15 cellular contexts compared by ENCODE assay signal in genomic region chr16:56469748-56470147, GRCh38. TPM values are rescaled to one million over a fixed set of nuclear protein-coding genes. Genes with fewer than 3 reads are reported as not detected.
DNase-seq lines count a peak whose midpoint lies in the region; ATAC-seq and TF ChIP-seq lines count a peak whose summit lies in the region.
"Had no signal": no experiment of that assay in that cellular context is flagged by ENCODE, and none has a peak within 500 bp of the region (broad histone marks: within the 10 kb centered on the region; RNA-seq: fewer than 3 reads in every experiment).

No MANE protein-coding gene starts in this region.

- peaks cover 65% of the 10 kb centered on the region for H3K36me3 ChIP-seq in PC-9 (ENCODE audit: low read depth)
- H3K36me3 ChIP-seq in esophagus squamous epithelium: peaks cover 1 to 100% (median 43%) of the 10 kb centered on the region in 3 donors
- peaks cover 48% of the 10 kb centered on the region for H3K36me3 ChIP-seq in smooth muscle cell (ENCODE audit: low read depth)
- H3K36me3 ChIP-seq in Karpas-422 (ENCODE audit: insufficient read depth, low read length): peaks cover 68% of the 10 kb centered on the region

- ATAC-seq in GM21576 (IDR thresholded peaks at IDR 0.05; ENCODE audit: unreplicated experiment): no peak
- ATAC-seq: CD8-positive, alpha-beta T cell; GM23338 had no signal

- H4K20me1 ChIP-seq in PC-9 (ENCODE audit: insufficient read depth) (0 out of 2 replicates have a peak, but pooled peaks cover 8% of the 10 kb centered on the region), smooth muscle cell (ENCODE audit: low read depth) (no peaks in the 10 kb centered on the region), Karpas-422 (ENCODE audit: insufficient read depth, low read depth, low read length) (no peaks in the 10 kb centered on the region)

- H3K79me2 ChIP-seq in PC-9 (ENCODE audit: low read depth) (no peaks in the 10 kb centered on the region), smooth muscle cell (ENCODE audit: low read depth) (no peaks in the 10 kb centered on the region), Karpas-422 (ENCODE audit: low read length) (0 out of 2 replicates have a peak, but pooled peaks cover 6% of the 10 kb centered on the region)

- no peak overlapping the region for H3K9ac ChIP-seq in smooth muscle cell (ENCODE audit: low read depth)
- H3K9ac ChIP-seq in Karpas-422 (ENCODE audit: low read length): no peak overlapping the region

- H3K9me2 ChIP-seq in PC-9 (ENCODE audit: insufficient read depth) (no peaks in the 10 kb centered on the region), Karpas-422 (replicated peaks; ENCODE audit: insufficient read depth, low read length) (no peaks in the 10 kb centered on the region)

- TF ChIP-seq CTCF in PC-9 (conservative IDR thresholded peaks at IDR 0.05): no peak
- no peak for TF ChIP-seq CTCF in esophagus squamous epithelium (IDR thresholded peaks at IDR 0.05)
- no peak for TF ChIP-seq CTCF in smooth muscle cell (IDR thresholded peaks at IDR 0.05; ENCODE audit: borderline replicate concordance, insufficient read depth, poor library complexity, severe bottlenecking)

- POLR2A ChIA-PET in PC-9 (lab: Charles Lee; ENCODE audit: unreplicated experiment): no interaction called here

- 60 to 63% methylated on average over 7 of the region's 7 CpGs for WGBS in esophagus squamous epithelium, 2 donors
- WGBS in smooth muscle cell (ENCODE audit: low lambda C conversion rate): 91% methylated on average over 7 of the region's 7 CpGs

- H3K27me3 ChIP-seq in PC-9 (ENCODE audit: insufficient read depth, low read depth) (no peaks in the 10 kb centered on the region), esophagus squamous epithelium (no peaks in the 10 kb centered on the region), smooth muscle cell (ENCODE audit: low read depth) (no peaks in the 10 kb centered on the region), Karpas-422 (ENCODE audit: low read length) (no peaks in the 10 kb centered on the region)
- H3K27me3 ChIP-seq: BE2C had no signal

- CTCF ChIA-PET in PC-9 (lab: Charles Lee): no interaction called here

- H3K9me3 ChIP-seq in PC-9 (ENCODE audit: insufficient read depth, low read depth): no peaks in the 10 kb centered on the region
- H3K9me3 ChIP-seq in esophagus squamous epithelium: no peaks in the 10 kb centered on the region
- no peaks in the 10 kb centered on the region for H3K9me3 ChIP-seq in smooth muscle cell (replicated peaks; ENCODE audit: low read depth)
- H3K9me3 ChIP-seq in Karpas-422 (ENCODE audit: low read length): no peaks in the 10 kb centered on the region
- H3K9me3 ChIP-seq: BE2C had no signal

- H2AFZ ChIP-seq in PC-9 (no peak overlapping the region), smooth muscle cell (ENCODE audit: low read depth) (no peak overlapping the region), Karpas-422 (ENCODE audit: low read length) (no peak overlapping the region)
- H2AFZ ChIP-seq: GM23338 had no signal

- H3K4me2 ChIP-seq in PC-9: peak overlapping the region; percentile 62
- H3K4me2 ChIP-seq in smooth muscle cell: no peak overlapping the region
- H3K4me2 ChIP-seq in Karpas-422 (ENCODE audit: low read depth, low read length, poor library complexity, severe bottlenecking): no peak overlapping the region
- H3K4me2 ChIP-seq: GM23338 had no signal

- H3K27ac ChIP-seq in PC-9: peak overlapping the region; percentile 65
- H3K27ac ChIP-seq in caudate nucleus (ENCODE audit: low read depth, low read length): peak overlapping the region; percentile 18
- peak overlapping the region in 3 of 4 donors; percentile 38 to 68 (median 57) for H3K27ac ChIP-seq in esophagus squamous epithelium
- H3K27ac ChIP-seq in smooth muscle cell (ENCODE audit: low read depth): peak overlapping the region; percentile 58
- no peak overlapping the region for H3K27ac ChIP-seq in Karpas-422 (ENCODE audit: low read length)

- BruUV-seq in PC-9 (replicated peaks; lab: Mats Ljungman, UMichigan): no TSS peak

- no peak overlapping the region for H3K4me3 ChIP-seq in PC-9
- no peak overlapping the region for H3K4me3 ChIP-seq in esophagus squamous epithelium
- no peak overlapping the region for H3K4me3 ChIP-seq in smooth muscle cell
- H3K4me3 ChIP-seq in Karpas-422 (ENCODE audit: low read length): no peak overlapping the region
- H3K4me3 ChIP-seq: GM23338 had no signal

- H3F3A ChIP-seq in PC-9 (ENCODE audit: insufficient read depth, low read depth): peaks cover 45% of the 10 kb centered on the region
- no peaks in the 10 kb centered on the region for H3F3A ChIP-seq in smooth muscle cell (ENCODE audit: low read depth)

- peaks cover 26% of the 10 kb centered on the region for H3K4me1 ChIP-seq in PC-9 (replicated peaks; ENCODE audit: insufficient read depth)
- peaks cover 0 to 48% (median 4%) of the 10 kb centered on the region in 3 donors for H3K4me1 ChIP-seq in esophagus squamous epithelium
- no peaks in the 10 kb centered on the region for H3K4me1 ChIP-seq in smooth muscle cell (ENCODE audit: low read depth)
- no peaks in the 10 kb centered on the region for H3K4me1 ChIP-seq in Karpas-422 (ENCODE audit: low read length)

- intact Hi-C loops in PC-9 (cut with micrococcal nuclease; ENCODE audit: unreplicated experiment): loop anchor here (1.0 kb wide), 1 partner anchor 51 kb away; the partner anchor contains the start of gene BBS2
- intact Hi-C loops in esophagus squamous epithelium (cut with DNase I): no loop called here

- peak in 1 of 2 experiments; percentile 50 for DNase-seq in PC-9
- no peak for DNase-seq in caudate nucleus (lab: John Stamatoyannopoulos, UW)
- DNase-seq in esophagus squamous epithelium (lab: John Stamatoyannopoulos, UW): no peak
- no peak for DNase-seq in smooth muscle cell (lab: John Stamatoyannopoulos, UW; ENCODE audit: unreplicated experiment)
- no peak for DNase-seq in stimulated activated naive CD4-positive, alpha-beta T cell (lab: John Stamatoyannopoulos, UW)
- no peak for DNase-seq in Karpas-422
- DNase-seq: BE2C; CD8-positive, alpha-beta T cell; COR-L47; DMS153; DMS79 treated with DMSO at 0.1 percent for 48 hours; EL; H7 had no signal

- no peak for TF ChIP-seq POLR2A in esophagus squamous epithelium (IDR thresholded peaks at IDR 0.05)

RNA-seq across cellular contexts. Expression of gene OGFOD1, which starts 18.4 kb away (rescaled TPM):
- total RNA-seq in PC-9 (2021): 24.8 and 30.0 TPM in 2 replicates
- total RNA-seq in esophagus squamous epithelium: 10 to 100 TPM; 28.8 to 58.3 (median 32.1) TPM
- total RNA-seq in smooth muscle cell: 56.7 and 107 TPM in 2 replicates
- 55.8 and 68.7 TPM in 2 replicates for polyA plus RNA-seq in smooth muscle cell
- total RNA-seq in Karpas-422 (2014; rRNA removed; shearing (Covaris generic); ENCODE audit: low replicate concordance): 51.9 and 61.0 TPM in 2 replicates

RNA-seq across cellular contexts. Expression of gene NUDT21, which starts 18.6 kb away (rescaled TPM):
- total RNA-seq in PC-9 (2021) (139 and 171 TPM in 2 replicates), esophagus squamous epithelium (10 to 100 TPM; 39.4 to 55.5 (median 48.2) TPM), smooth muscle cell (101 and 119 TPM in 2 replicates)
- 44.4 and 55.5 TPM in 2 replicates for polyA plus RNA-seq in smooth muscle cell
- total RNA-seq in Karpas-422 (2014; rRNA removed; shearing (Covaris generic); ENCODE audit: low replicate concordance): 73.2 and 170 TPM in 2 replicates

RNA-seq across cellular contexts. Expression of gene AMFR, which starts 44.4 kb away (rescaled TPM):
- 89.4 and 132 TPM in 2 replicates for total RNA-seq in PC-9 (2021)
- 100 to 1,000 TPM in 2 of 4 donors, 10 to 100 TPM in 2; 69.9 to 133 (median 111) TPM for total RNA-seq in esophagus squamous epithelium
- total RNA-seq in smooth muscle cell: 60.6 and 76.6 TPM in 2 replicates
- polyA plus RNA-seq in smooth muscle cell: 45.2 and 49.1 TPM in 2 replicates
- 243 and 284 TPM in 2 replicates for total RNA-seq in Karpas-422 (2014; rRNA removed; shearing (Covaris generic); ENCODE audit: low replicate concordance)

RNA-seq across cellular contexts. Expression of gene BBS2, which starts 50.1 kb away (rescaled TPM):
- 56.3 and 77.8 TPM in 2 replicates for total RNA-seq in PC-9 (2021)
- 10 to 100 TPM; 15.2 to 60.8 (median 31.1) TPM for total RNA-seq in esophagus squamous epithelium
- 33.2 and 43.4 TPM in 2 replicates for total RNA-seq in smooth muscle cell
- 20.4 and 32.7 TPM in 2 replicates for polyA plus RNA-seq in smooth muscle cell
- 55.5 and 66.2 TPM in 2 replicates for total RNA-seq in Karpas-422 (2014; rRNA removed; shearing (Covaris generic); ENCODE audit: low replicate concordance)
